In the genomic region with DNA sequence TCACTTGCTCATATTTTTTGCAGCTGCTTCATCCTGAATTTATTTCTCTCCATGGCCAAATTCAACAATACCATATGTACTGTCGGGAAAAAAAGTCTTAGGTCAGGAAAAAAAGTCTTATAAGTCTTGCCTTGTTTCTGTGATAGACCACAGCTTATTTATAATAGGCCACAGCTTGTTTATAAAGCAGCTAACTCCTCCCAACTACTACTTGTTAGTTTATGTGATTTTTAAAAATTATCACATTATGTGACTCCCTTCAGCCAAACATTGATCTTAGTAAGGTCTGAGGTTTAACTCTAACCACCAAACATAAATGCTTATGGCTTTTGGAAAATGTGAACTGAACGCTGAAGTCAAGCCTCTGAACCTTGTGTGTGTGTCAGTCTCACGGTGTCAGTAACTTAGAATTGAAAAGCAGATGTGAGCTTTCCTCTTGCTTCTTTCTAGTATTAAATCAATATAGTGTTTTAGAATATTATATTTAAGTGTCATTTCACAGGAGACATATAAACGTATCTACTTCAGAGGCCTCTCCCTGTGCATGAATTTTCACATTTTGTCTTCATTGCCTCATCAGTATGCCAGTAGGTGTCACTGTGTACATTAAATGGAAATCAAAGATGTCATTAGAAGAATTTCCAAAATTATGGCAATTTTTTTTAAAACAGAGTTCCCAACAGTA, we compare ENCODE assay signal across 1 cellular context.
TF ChIP-seq lines count a peak whose summit lies in the region.

No MANE protein-coding gene starts in this region.

TF ChIP-seq in H1, 55 proteins besides CTCF, POLR2A, EP300 and RAD21 (continued from another document):
- TF ChIP-seq, protein P1, sequence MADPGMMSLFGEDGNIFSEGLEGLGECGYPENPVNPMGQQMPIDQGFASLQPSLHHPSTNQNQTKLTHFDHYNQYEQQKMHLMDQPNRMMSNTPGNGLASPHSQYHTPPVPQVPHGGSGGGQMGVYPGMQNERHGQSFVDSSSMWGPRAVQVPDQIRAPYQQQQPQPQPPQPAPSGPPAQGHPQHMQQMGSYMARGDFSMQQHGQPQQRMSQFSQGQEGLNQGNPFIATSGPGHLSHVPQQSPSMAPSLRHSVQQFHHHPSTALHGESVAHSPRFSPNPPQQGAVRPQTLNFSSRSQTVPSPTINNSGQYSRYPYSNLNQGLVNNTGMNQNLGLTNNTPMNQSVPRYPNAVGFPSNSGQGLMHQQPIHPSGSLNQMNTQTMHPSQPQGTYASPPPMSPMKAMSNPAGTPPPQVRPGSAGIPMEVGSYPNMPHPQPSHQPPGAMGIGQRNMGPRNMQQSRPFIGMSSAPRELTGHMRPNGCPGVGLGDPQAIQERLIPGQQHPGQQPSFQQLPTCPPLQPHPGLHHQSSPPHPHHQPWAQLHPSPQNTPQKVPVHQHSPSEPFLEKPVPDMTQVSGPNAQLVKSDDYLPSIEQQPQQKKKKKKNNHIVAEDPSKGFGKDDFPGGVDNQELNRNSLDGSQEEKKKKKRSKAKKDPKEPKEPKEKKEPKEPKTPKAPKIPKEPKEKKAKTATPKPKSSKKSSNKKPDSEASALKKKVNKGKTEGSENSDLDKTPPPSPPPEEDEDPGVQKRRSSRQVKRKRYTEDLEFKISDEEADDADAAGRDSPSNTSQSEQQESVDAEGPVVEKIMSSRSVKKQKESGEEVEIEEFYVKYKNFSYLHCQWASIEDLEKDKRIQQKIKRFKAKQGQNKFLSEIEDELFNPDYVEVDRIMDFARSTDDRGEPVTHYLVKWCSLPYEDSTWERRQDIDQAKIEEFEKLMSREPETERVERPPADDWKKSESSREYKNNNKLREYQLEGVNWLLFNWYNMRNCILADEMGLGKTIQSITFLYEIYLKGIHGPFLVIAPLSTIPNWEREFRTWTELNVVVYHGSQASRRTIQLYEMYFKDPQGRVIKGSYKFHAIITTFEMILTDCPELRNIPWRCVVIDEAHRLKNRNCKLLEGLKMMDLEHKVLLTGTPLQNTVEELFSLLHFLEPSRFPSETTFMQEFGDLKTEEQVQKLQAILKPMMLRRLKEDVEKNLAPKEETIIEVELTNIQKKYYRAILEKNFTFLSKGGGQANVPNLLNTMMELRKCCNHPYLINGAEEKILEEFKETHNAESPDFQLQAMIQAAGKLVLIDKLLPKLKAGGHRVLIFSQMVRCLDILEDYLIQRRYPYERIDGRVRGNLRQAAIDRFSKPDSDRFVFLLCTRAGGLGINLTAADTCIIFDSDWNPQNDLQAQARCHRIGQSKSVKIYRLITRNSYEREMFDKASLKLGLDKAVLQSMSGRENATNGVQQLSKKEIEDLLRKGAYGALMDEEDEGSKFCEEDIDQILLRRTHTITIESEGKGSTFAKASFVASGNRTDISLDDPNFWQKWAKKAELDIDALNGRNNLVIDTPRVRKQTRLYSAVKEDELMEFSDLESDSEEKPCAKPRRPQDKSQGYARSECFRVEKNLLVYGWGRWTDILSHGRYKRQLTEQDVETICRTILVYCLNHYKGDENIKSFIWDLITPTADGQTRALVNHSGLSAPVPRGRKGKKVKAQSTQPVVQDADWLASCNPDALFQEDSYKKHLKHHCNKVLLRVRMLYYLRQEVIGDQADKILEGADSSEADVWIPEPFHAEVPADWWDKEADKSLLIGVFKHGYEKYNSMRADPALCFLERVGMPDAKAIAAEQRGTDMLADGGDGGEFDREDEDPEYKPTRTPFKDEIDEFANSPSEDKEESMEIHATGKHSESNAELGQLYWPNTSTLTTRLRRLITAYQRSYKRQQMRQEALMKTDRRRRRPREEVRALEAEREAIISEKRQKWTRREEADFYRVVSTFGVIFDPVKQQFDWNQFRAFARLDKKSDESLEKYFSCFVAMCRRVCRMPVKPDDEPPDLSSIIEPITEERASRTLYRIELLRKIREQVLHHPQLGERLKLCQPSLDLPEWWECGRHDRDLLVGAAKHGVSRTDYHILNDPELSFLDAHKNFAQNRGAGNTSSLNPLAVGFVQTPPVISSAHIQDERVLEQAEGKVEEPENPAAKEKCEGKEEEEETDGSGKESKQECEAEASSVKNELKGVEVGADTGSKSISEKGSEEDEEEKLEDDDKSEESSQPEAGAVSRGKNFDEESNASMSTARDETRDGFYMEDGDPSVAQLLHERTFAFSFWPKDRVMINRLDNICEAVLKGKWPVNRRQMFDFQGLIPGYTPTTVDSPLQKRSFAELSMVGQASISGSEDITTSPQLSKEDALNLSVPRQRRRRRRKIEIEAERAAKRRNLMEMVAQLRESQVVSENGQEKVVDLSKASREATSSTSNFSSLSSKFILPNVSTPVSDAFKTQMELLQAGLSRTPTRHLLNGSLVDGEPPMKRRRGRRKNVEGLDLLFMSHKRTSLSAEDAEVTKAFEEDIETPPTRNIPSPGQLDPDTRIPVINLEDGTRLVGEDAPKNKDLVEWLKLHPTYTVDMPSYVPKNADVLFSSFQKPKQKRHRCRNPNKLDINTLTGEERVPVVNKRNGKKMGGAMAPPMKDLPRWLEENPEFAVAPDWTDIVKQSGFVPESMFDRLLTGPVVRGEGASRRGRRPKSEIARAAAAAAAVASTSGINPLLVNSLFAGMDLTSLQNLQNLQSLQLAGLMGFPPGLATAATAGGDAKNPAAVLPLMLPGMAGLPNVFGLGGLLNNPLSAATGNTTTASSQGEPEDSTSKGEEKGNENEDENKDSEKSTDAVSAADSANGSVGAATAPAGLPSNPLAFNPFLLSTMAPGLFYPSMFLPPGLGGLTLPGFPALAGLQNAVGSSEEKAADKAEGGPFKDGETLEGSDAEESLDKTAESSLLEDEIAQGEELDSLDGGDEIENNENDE (IDR thresholded peaks at IDR 0.05; ENCODE audit: insufficient replicate concordance, low read length): no peak
